1 cellular context compared by ENCODE assay signal in genomic region chr12:81962126-81962856, GRCh38.
TF ChIP-seq lines count a peak whose summit lies in the region.

No MANE protein-coding gene starts in this region.

TF ChIP-seq in GM23338, 12 proteins besides CTCF, POLR2A, EP300 and RAD21 (continued from another document):
- TF ChIP-seq ZNF462 (CRISPR knock-in tag; IDR thresholded peaks at IDR 0.05) (no peak), CREB1 (CRISPR knock-in tag; IDR thresholded peaks at IDR 0.05; ENCODE audit: low read depth) (no peak), REST (IDR thresholded peaks at IDR 0.05; ENCODE audit: unreplicated experiment) (no peak)
